20 cellular contexts compared by ENCODE assay signal in the genomic region with DNA sequence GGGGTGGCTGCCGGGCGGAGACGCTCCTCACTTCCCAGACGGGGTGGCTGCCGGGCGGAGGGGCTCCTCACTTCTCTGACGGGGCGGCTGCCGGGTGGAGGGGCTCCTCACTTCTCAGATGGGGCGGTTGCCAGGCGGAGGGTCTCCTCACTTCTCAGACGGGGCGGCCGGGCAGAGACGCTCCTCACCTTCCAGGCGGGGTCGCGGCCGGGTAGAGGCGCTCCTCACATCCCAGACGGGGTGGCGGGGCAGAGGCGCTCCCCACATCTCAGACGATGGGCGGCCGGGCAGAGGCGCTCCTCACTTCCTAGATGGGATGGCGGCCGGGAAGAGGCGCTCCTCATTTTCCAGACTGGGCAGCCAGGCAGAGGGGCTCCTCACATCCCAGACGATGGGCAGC. TPM values are rescaled to one million over a fixed set of nuclear protein-coding genes. Genes with fewer than 3 reads are reported as not detected.
"Had no signal": no experiment of that assay in that cellular context is flagged by ENCODE, and none has a peak within 500 bp of the region (broad histone marks: within the 10 kb centered on the region; RNA-seq: fewer than 3 reads in every experiment).

No MANE protein-coding gene starts in this region.

RNA-seq across cellular contexts. Expression of gene GOLGA6L7, which starts 1.3 kb away (rescaled TPM):
- total RNA-seq: activated naive CD4-positive, alpha-beta T cell treated with anti-CD3 and anti-CD28 coated beads for 36 hours; activated naive CD4-positive, alpha-beta T cell treated with anti-CD3 and anti-CD28 coated beads, Interleukin-2, amount 50 U/mL, for 72 hours; activated naive CD8-positive, alpha-beta T cell treated with anti-CD3 and anti-CD28 coated beads for 36 hours; activated naive CD8-positive, alpha-beta T cell treated with anti-CD3 and anti-CD28 coated beads, Interleukin-2, amount 10 ng/mL, durations not matched to agents 7 days and 5 days; activated T-cell treated with anti-CD3 and anti-CD28 coated beads, Interleukin-2, amount 50 U/mL, for 4 hours; activated T-cell treated with anti-CD3 and anti-CD28 coated beads, Interleukin-2, amount 50 U/mL, for 72 hours; activated T-helper 1 cell treated with anti-CD3 and anti-CD28 coated beads, Interleukin-12 subunit alpha, Interleukin-12 subunit beta, Interleukin-2, Interleukin-4 antibody, amounts not matched to agents 30 ng/mL and 10 ng/mL and 1 ng/mL, durations not matched to agents 14 hours and 24 hours and 36 hours; activated T-helper 17 cell treated with anti-CD3 and anti-CD28 coated beads, Interleukin-2, amount 50 U/mL, for 72 hours; activated T-helper 2 cell treated with anti-CD3 and anti-CD28 coated beads, Interferon-gamma antibody, Interleukin-2, Interleukin-4, amounts not matched to agents 10 μg/mL and 5 μg/mL and 100 μg/mL, durations not matched to agents 14 hours and 24 hours and 36 hours; adrenal gland; aorta; ascending aorta; astrocyte; body of pancreas; breast epithelium; bronchial epithelial cell; cardiac muscle cell; cardiac septum; cerebellum; chondrocyte had no signal
